11 cellular contexts compared by ENCODE assay signal in the genomic region with DNA sequence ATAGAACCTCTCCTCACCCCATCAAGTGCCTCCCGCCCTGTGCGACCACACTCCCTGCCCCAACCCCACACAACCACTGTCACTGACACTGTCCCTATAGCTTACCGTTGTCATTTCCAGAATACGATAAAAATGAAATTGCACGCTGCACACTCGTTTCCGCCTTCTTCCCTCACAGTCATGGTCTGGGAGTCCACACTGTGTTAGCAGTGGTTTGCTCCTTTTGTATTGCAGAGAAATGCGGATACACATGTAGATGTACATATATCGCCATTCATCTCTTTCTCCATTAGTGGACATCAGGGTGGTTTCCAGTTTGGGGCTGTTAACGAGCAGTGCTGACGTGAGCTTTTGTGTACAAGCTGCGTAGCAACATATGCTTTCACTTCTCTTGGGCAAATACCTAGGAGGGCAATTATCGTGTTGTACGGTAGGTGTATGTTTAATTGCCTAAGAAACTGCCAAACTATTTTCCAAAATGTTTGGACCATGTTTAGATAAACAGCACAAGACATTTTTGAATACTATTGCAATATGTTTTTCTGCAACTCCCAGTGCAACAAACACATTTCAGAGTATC. TPM values are rescaled to one million over a fixed set of nuclear protein-coding genes. Genes with fewer than 3 reads are reported as not detected.
A peak's percentile ranks its signal among the peaks of the same experiment; 100 is the strongest.
DNase-seq lines count a peak whose midpoint lies in the region; ATAC-seq and TF ChIP-seq lines count a peak whose summit lies in the region.
"Had no signal": no experiment of that assay in that cellular context is flagged by ENCODE, and none has a peak within 500 bp of the region (broad histone marks: within the 10 kb centered on the region; RNA-seq: fewer than 3 reads in every experiment).

No MANE protein-coding gene starts in this region.

- H3K36me3 ChIP-seq in ascending aorta (no peaks in the 10 kb centered on the region), testis (ENCODE audit: low read depth, missing control alignments) (no peaks in the 10 kb centered on the region)
- H3K36me3 ChIP-seq: heart right ventricle had no signal

- no peaks in the 10 kb centered on the region for H3K9me3 ChIP-seq in ascending aorta
- H3K9me3 ChIP-seq in testis, result no peaks in the 10 kb centered on the region
- H3K9me3 ChIP-seq: heart right ventricle had no signal

- no peaks in the 10 kb centered on the region for H3K27me3 Mint-ChIP-seq in activated naive CD8-positive, alpha-beta T cell treated with anti-CD3 and anti-CD28 coated beads for 36 hours
- no peaks in the 10 kb centered on the region for H3K27me3 Mint-ChIP-seq in stimulated activated naive B cell treated with anti-CD40 and anti-IgM and Interleukin-4, amounts not matched to agents 10 μg/mL and 1 μg/mL and 100 μg/mL, for 72 hours

- H3K4me3 Mint-ChIP-seq in activated naive CD8-positive, alpha-beta T cell treated with anti-CD3 and anti-CD28 coated beads for 36 hours, result peak overlapping the region; percentile 12
- H3K4me3 Mint-ChIP-seq in stimulated activated naive B cell treated with anti-CD40 and anti-IgM and Interleukin-4, amounts not matched to agents 10 μg/mL and 1 μg/mL and 100 μg/mL, for 72 hours, result peak overlapping the region; percentile 52 to 78

- no peak for ATAC-seq in stimulated activated naive B cell treated with anti-CD40 and anti-IgM and Interleukin-4, amounts not matched to agents 10 μg/mL and 1 μg/mL and 100 μg/mL, for 72 hours (replicated peaks)

- peak; percentile 9 to 41 for DNase-seq in NOMO-1 (lab: John Stamatoyannopoulos, UW; ENCODE audit: unreplicated experiment in 2 of 2)
- no peak for DNase-seq in NOMO-1 treated with DMSO at 0.1 percent for 48 hours (lab: John Stamatoyannopoulos, UW; ENCODE audit: unreplicated experiment)
- DNase-seq in NCI-H2227 (lab: John Stamatoyannopoulos, UW; ENCODE audit: unreplicated experiment), result peak; percentile 36
- DNase-seq in activated naive CD8-positive, alpha-beta T cell treated with anti-CD3 and anti-CD28 coated beads for 36 hours, result no peak
- no peak for DNase-seq in stimulated activated naive B cell treated with anti-CD40 and anti-IgM and Interleukin-4, amounts not matched to agents 10 μg/mL and 1 μg/mL and 100 μg/mL, for 72 hours
- no peak for DNase-seq in head of caudate nucleus
- no peak for DNase-seq in ascending aorta (ENCODE audit: low spot score in 2 of 2)
- DNase-seq in testis, result no peak
- DNase-seq: dermis blood vessel endothelial cell, heart right ventricle had no signal

- H3K4me1 ChIP-seq in ascending aorta, result no peaks in the 10 kb centered on the region
- H3K4me1 ChIP-seq in testis, result peaks cover 11% of the 10 kb centered on the region

- H3K27me3 ChIP-seq in ascending aorta, result no peaks in the 10 kb centered on the region
- H3K27me3 ChIP-seq in testis, result no peaks in the 10 kb centered on the region

- no peak for TF ChIP-seq POLR2A in testis (IDR thresholded peaks at IDR 0.05)

- peaks cover 61% of the 10 kb centered on the region for H3K4me1 Mint-ChIP-seq in activated naive CD8-positive, alpha-beta T cell treated with anti-CD3 and anti-CD28 coated beads for 36 hours
- H3K4me1 Mint-ChIP-seq in stimulated activated naive B cell treated with anti-CD40 and anti-IgM and Interleukin-4, amounts not matched to agents 10 μg/mL and 1 μg/mL and 100 μg/mL, for 72 hours, result peaks cover 23 to 39% of the 10 kb centered on the region in 2 donors

- TF ChIP-seq CTCF in ascending aorta (IDR thresholded peaks at IDR 0.05) (no peak), testis (IDR thresholded peaks at IDR 0.05) (no peak)

- peak overlapping the region; percentile 93 for H3K27ac Mint-ChIP-seq in activated naive CD8-positive, alpha-beta T cell treated with anti-CD3 and anti-CD28 coated beads for 36 hours
- H3K27ac Mint-ChIP-seq in stimulated activated naive B cell treated with anti-CD40 and anti-IgM and Interleukin-4, amounts not matched to agents 10 μg/mL and 1 μg/mL and 100 μg/mL, for 72 hours, result peak overlapping the region; percentile 95

- 94% methylated on average over 14 of the region's 14 CpGs for WGBS in testis, 2 donors

- no peak overlapping the region for H3K27ac ChIP-seq in ascending aorta
- H3K27ac ChIP-seq in testis, result no peak overlapping the region

- no peak overlapping the region for H3K4me3 ChIP-seq in ascending aorta
- H3K4me3 ChIP-seq in testis, result no peak overlapping the region

- peaks cover 3% of the 10 kb centered on the region for H3K9me3 Mint-ChIP-seq in activated naive CD8-positive, alpha-beta T cell treated with anti-CD3 and anti-CD28 coated beads for 36 hours
- no peaks in the 10 kb centered on the region for H3K9me3 Mint-ChIP-seq in stimulated activated naive B cell treated with anti-CD40 and anti-IgM and Interleukin-4, amounts not matched to agents 10 μg/mL and 1 μg/mL and 100 μg/mL, for 72 hours

- intact Hi-C loops in head of caudate nucleus (cut with DNase I) (no loop called here), ascending aorta (cut with DNase I) (no loop called here), testis (cut with DNase I; ENCODE audit: low total_unique reads) (no loop called here)

- peaks cover 41% of the 10 kb centered on the region for H3K36me3 Mint-ChIP-seq in activated naive CD8-positive, alpha-beta T cell treated with anti-CD3 and anti-CD28 coated beads for 36 hours
- H3K36me3 Mint-ChIP-seq in stimulated activated naive B cell treated with anti-CD40 and anti-IgM and Interleukin-4, amounts not matched to agents 10 μg/mL and 1 μg/mL and 100 μg/mL, for 72 hours, result peaks cover 16 to 42% of the 10 kb centered on the region in 2 donors

RNA-seq across cellular contexts. Expression of gene CD5, which starts 59.2 kb away (rescaled TPM):
- total RNA-seq in activated naive CD8-positive, alpha-beta T cell treated with anti-CD3 and anti-CD28 coated beads for 36 hours, result 100 to 1,000 TPM; 196 to 197 TPM
- total RNA-seq in ascending aorta (1.3 TPM), testis (1 to 10 TPM; 1.5 TPM)
- polyA plus RNA-seq in testis (ENCODE audit: insufficient read depth, low read depth, low replicate concordance), result 2.0 TPM
- total RNA-seq: dermis blood vessel endothelial cell, HT1080 had no signal

Comparison
In these comparisons a context has a peak if more than half of its experiments do, and no peak if none do; other contexts are left out.
1. DNase-seq: peak in NOMO-1 (2 of 2) and NCI-H2227 (single experiment); none in NOMO-1 treated with DMSO at 0.1 percent for 48 hours (single experiment), activated naive CD8-positive, alpha-beta T cell treated with anti-CD3 and anti-CD28 coated beads for 36 hours (single experiment), stimulated activated naive B cell treated with anti-CD40 and anti-IgM and Interleukin-4, amounts not matched to agents 10 μg/mL and 1 μg/mL and 100 μg/mL, for 72 hours (single experiment), head of caudate nucleus (0 of 42), ascending aorta (0 of 2) and testis (single experiment).
2. RNA of gene CD5, which starts 59.2 kb away (total RNA-seq): 196 to 197 TPM in activated naive CD8-positive, alpha-beta T cell treated with anti-CD3 and anti-CD28 coated beads for 36 hours; 1.5 TPM in testis and 1.3 TPM in ascending aorta (single experiment); every median in the first group is over 10 times any median in the second.